Comparison of ENCODE assay signal across 1 cellular context in genomic region chr15:62895139-62895866, GRCh38.
A peak's percentile ranks its signal among the peaks of the same experiment; 100 is the strongest.
TF ChIP-seq lines count a peak whose summit lies in the region.

No MANE protein-coding gene starts in this region.

TF ChIP-seq in A549, 52 proteins besides CTCF, POLR2A, EP300 and RAD21 (continued from another document):
- TF ChIP-seq BCL3 (IDR thresholded peaks at IDR 0.05) (peak; percentile 54; the same call in 1 of the 3 replicates), JUN (IDR thresholded peaks at IDR 0.05) (peak in 1 of 2 experiments; percentile 12; a peak in 2 of 5 replicates), GATA3 (IDR thresholded peaks at IDR 0.05; ENCODE audit: borderline replicate concordance) (peak; percentile 94), ELK1 (IDR thresholded peaks at IDR 0.05; ENCODE audit: low read depth, low read length) (no peak), MAZ (IDR thresholded peaks at IDR 0.05; ENCODE audit: borderline replicate concordance, low read depth, low read length) (no peak), ZC3H11A (IDR thresholded peaks at IDR 0.05) (no peak), KDM1A (IDR thresholded peaks at IDR 0.05; ENCODE audit: low read depth) (peak; percentile 85; the same call in 1 of the 2 replicates), RFX5 (IDR thresholded peaks at IDR 0.05) (no peak), JUNB (IDR thresholded peaks at IDR 0.05) (peak; percentile 77), CBX8 (IDR thresholded peaks at IDR 0.05) (no peak), USF2 (IDR thresholded peaks at IDR 0.05) (no peak), NFE2L2 (conservative IDR thresholded peaks at IDR 0.05; ENCODE audit: low read length) (no peak), SREBF2 (IDR thresholded peaks at IDR 0.05) (no peak), SMC3 (IDR thresholded peaks at IDR 0.05) (peak; percentile 56), EHMT2 (IDR thresholded peaks at IDR 0.05; ENCODE audit: low read depth) (no peak), TFCP2L1 (CRISPR knock-in tag; IDR thresholded peaks at IDR 0.05) (no peak; the same call in 1 of the 2 replicates), HOXA7 (CRISPR knock-in tag; IDR thresholded peaks at IDR 0.05) (0 out of 2 replicates have a peak, but pooled peaks have one; percentile 81), HOXB13 (CRISPR knock-in tag; IDR thresholded peaks at IDR 0.05; ENCODE audit: low read depth) (peak; percentile 29; the same call in 1 of the 2 replicates), HEYL (CRISPR knock-in tag; IDR thresholded peaks at IDR 0.05) (no peak), RARB (CRISPR knock-in tag; IDR thresholded peaks at IDR 0.05) (peak; percentile 56; the same call in 1 of the 2 replicates), HES2 (IDR thresholded peaks at IDR 0.05) (no peak), HOXB5 (CRISPR knock-in tag; IDR thresholded peaks at IDR 0.05) (no peak; the same call in none of the 2 replicates), FOSB (CRISPR knock-in tag; IDR thresholded peaks at IDR 0.05) (peak; percentile 91), CEBPB (IDR thresholded peaks at IDR 0.05) (peak in 1 of 2 experiments; percentile 74; a peak in 2 of 4 replicates), CHD2 (IDR thresholded peaks at IDR 0.05; ENCODE audit: low read length, partially characterized antibody) (no peak), PHF8 (IDR thresholded peaks at IDR 0.05; ENCODE audit: borderline replicate concordance, low read depth) (no peak), ZSCAN20 (CRISPR knock-in tag; IDR thresholded peaks at IDR 0.05) (0 out of 2 replicates have a peak, but pooled peaks have one; percentile 30)
